In genomic region chr7:98400538-98401427, GRCh38 we compare ENCODE assay signal across 8 cellular contexts. TPM values are rescaled to one million over a fixed set of nuclear protein-coding genes. Genes with fewer than 3 reads are reported as not detected.
A peak's percentile ranks its signal among the peaks of the same experiment; 100 is the strongest.
DNase-seq lines count a peak whose midpoint lies in the region; ATAC-seq, FAIRE-seq and TF ChIP-seq lines count a peak whose summit lies in the region.

Gene BAIAP2L1 (minus strand): TSS chr7:98401090. CDS start chr7:98400852, 238 bp downstream.

- peak; percentile 47 for TF ChIP-seq POLR2A in GM18505 (IDR thresholded peaks at IDR 0.05; ENCODE audit: borderline replicate concordance, extremely low read depth, insufficient read depth, insufficient read length)

- H3K36me3 ChIP-seq in WERI-Rb-1 (peaks cover 4% of the 10 kb centered on the region; the same call in 1 of the 2 replicates), mammary epithelial cell (ENCODE audit: insufficient read depth, low read length) (no peaks in the 10 kb centered on the region), kidney (ENCODE audit: control insufficient read depth in 1 of 2, insufficient read depth in 2 of 2, low read length in 2 of 2) (no peaks in the 10 kb centered on the region)

- H4K20me1 ChIP-seq in mammary epithelial cell (ENCODE audit: insufficient read depth, low read length) = no peaks in the 10 kb centered on the region

- dilution Hi-C loops in mammary epithelial cell (cut with HindIII; ENCODE audit: low sequenced_read_pairs) = loop anchor here (10.0 kb wide), 1 partner anchor 106 kb away; no protein-coding TSS in a partner anchor

- BruUV-seq in mammary epithelial cell (replicated peaks; lab: Mats Ljungman, UMichigan) = no TSS peak

- DNase-seq in NCI-H1930 (lab: John Stamatoyannopoulos, UW) (peak; percentile 90 to 95), WERI-Rb-1 (peak; percentile 95), mammary epithelial cell (peak; percentile 92), kidney (peak; percentile 96), NK-92 (lab: John Stamatoyannopoulos, UW; ENCODE audit: unreplicated experiment) (no peak)
- DNase-seq in stimulated activated CD4-positive, alpha-beta T cell treated with anti-CD3 and anti-CD28 coated beads, Interleukin-2, amount 100 ng/mL, for 24 hours = peak; percentile 78 to 87

- H3K9ac ChIP-seq in mammary epithelial cell (ENCODE audit: insufficient read depth, low read length) = peak within 1 kb of the TSS; percentile 95
- peak within 1 kb of the TSS; percentile 1 to 65 for H3K9ac ChIP-seq in kidney (ENCODE audit: low read length in 2 of 2)

- peak within 1 kb of the TSS; percentile 81 for H2AFZ ChIP-seq in mammary epithelial cell (ENCODE audit: low read depth, low read length)

- ATAC-seq in GM18505 (IDR thresholded peaks at IDR 0.05; ENCODE audit: unreplicated experiment) = peak; percentile 81
- peak; percentile 83 for ATAC-seq in HG02970 (IDR thresholded peaks at IDR 0.05; ENCODE audit: low FRiP score, unreplicated experiment)

- WGBS in mammary epithelial cell (ENCODE audit: low coverage, missing lambda C conversion rate) = no CpG with 5 or more reads among the region's 82 CpGs

- H3K9me3 ChIP-seq in WERI-Rb-1 (ENCODE audit: severe bottlenecking) (no peaks in the 10 kb centered on the region), mammary epithelial cell (replicated peaks; ENCODE audit: insufficient read depth, low read length) (no peaks in the 10 kb centered on the region), kidney (ENCODE audit: control insufficient read depth in 1 of 2, low read length in 2 of 2) (no peaks in the 10 kb centered on the region)

- H3K27me3 ChIP-seq in WERI-Rb-1 (ENCODE audit: insufficient read depth, low read depth, severe bottlenecking) (no peaks in the 10 kb centered on the region), mammary epithelial cell (ENCODE audit: insufficient read depth, low read length) (no peaks in the 10 kb centered on the region)

- in situ Hi-C loops in mammary epithelial cell (cut with MboI; ENCODE audit: low sequenced_read_pairs in 2 of 2) = loop anchor here (10.0 kb wide), 1 partner anchor 106 kb away; no protein-coding TSS in a partner anchor

- CTCF ChIA-PET in mammary epithelial cell (lab: Charles Lee; ENCODE audit: low non-redundant PET) = interaction anchor here (0.6 to 0.7 kb wide), 5 partner anchors 10 to 422 kb away, joined by 3 to 6 read pairs (median 4); no protein-coding TSS in a partner anchor

- H3K27ac ChIP-seq in WERI-Rb-1 (peak within 1 kb of the TSS; percentile 91), mammary epithelial cell (ENCODE audit: insufficient read depth, low read depth, low read length) (peak within 1 kb of the TSS; percentile 95), kidney (ENCODE audit: low read depth in 2 of 2, low read length in 2 of 2) (peak within 1 kb of the TSS in 1 of 2 donors; percentile 37)

- no peak for FAIRE-seq in kidney (lab: Jason Lieb, UNC)

- H3K79me2 ChIP-seq in mammary epithelial cell (ENCODE audit: insufficient read depth, low read length) = peaks cover 44% of the 10 kb centered on the region

- H3K4me2 ChIP-seq in mammary epithelial cell (ENCODE audit: insufficient read depth, low read depth, low read length) = peak within 1 kb of the TSS; percentile 76

- H3K4me3 ChIP-seq in WERI-Rb-1 (ENCODE audit: low read depth, low read length) = peak within 1 kb of the TSS; percentile 82
- peak within 1 kb of the TSS; percentile 80 to 96 (median 88) for H3K4me3 ChIP-seq in mammary epithelial cell (replicated peaks in 1 of 3; ENCODE audit: insufficient read depth in 1 of 3, low read depth in 2 of 3, low read length in 3 of 3)
- peak within 1 kb of the TSS; percentile 53 to 60 for H3K4me3 ChIP-seq in kidney (ENCODE audit: low read length in 2 of 2)

- intact Hi-C loops in mammary epithelial cell (cut with micrococcal nuclease) (loop anchor here (1.0 to 5.0 kb wide), 5 partner anchors 17 to 294 kb away; partner anchors contain the start of gene LMTK2), kidney (cut with DNase I) (loop anchor here (10.0 kb wide), 1 partner anchor 106 kb away; no protein-coding TSS in a partner anchor)

- H3K4me1 ChIP-seq in mammary epithelial cell (ENCODE audit: insufficient read depth, low read length) (peaks cover 14% of the 10 kb centered on the region), kidney (ENCODE audit: control insufficient read depth in 1 of 2, insufficient read depth in 1 of 2, low read depth in 1 of 2, low read length in 2 of 2) (peaks cover 0 to 3% of the 10 kb centered on the region in 2 donors)

- TF ChIP-seq CTCF in WERI-Rb-1 (IDR thresholded peaks at IDR 0.05; ENCODE audit: low read depth, low read length) = peak; percentile 90
- TF ChIP-seq CTCF in mammary epithelial cell (conservative IDR thresholded peaks at IDR 0.05 in 1 of 2, IDR thresholded peaks at IDR 0.05 in 1 of 2; ENCODE audit: extremely low read depth in 1 of 2, insufficient read depth in 1 of 2, low read depth in 1 of 2, low read length in 2 of 2) = peak; percentile 56 to 82
- TF ChIP-seq CTCF in kidney (IDR thresholded peaks at IDR 0.05; ENCODE audit: borderline replicate concordance, extremely low read depth, insufficient read depth) = peak; percentile 80

RNA-seq across cellular contexts. Expression of gene BAIAP2L1, which starts in this region (rescaled TPM):
- total RNA-seq in mammary epithelial cell = 10 to 100 TPM; 39.0 to 65.0 TPM
- polyA plus RNA-seq in mammary epithelial cell = 36.4 TPM
- 40.8 TPM for polyA minus RNA-seq in mammary epithelial cell
- total RNA-seq in kidney = 18.8 TPM
- polyA plus RNA-seq in kidney (ENCODE audit: insufficient read depth, low read depth, low replicate concordance) = 9.6 TPM
